Comparison of ENCODE assay signal across 20 cellular contexts in the genomic region with DNA sequence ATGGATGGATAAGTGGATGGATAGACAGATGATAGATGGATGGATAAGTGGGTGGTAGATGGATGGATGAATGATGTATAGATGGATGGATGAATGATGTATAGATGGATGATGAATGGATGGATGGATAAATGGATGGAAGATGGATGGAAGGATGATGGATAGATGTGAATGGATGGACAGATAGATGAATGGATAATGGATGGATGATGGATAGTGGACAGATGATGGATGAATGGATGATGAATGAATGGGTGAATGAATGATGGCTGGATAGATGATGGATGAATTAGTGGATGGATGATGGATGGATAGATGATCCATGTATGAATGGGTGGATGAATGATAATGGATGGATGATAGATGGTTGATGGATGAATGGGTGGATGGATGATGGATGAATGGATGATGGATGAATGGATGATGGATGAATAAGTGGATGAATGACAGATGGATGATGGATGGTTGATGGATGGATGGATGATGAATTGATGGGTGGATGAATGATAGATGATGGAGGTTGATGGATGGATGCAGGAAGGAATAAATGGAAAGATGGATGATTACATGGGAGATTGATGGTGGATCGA.
DNase-seq lines count a peak whose midpoint lies in the region; ATAC-seq, FAIRE-seq and TF ChIP-seq lines count a peak whose summit lies in the region.
"Had no signal": no experiment of that assay in that cellular context is flagged by ENCODE, and none has a peak within 500 bp of the region (broad histone marks: within the 10 kb centered on the region; RNA-seq: fewer than 3 reads in every experiment).

No MANE protein-coding gene starts in this region.

- H3K79me2 ChIP-seq in H1 (ENCODE audit: control insufficient read depth in 1 of 2, insufficient read depth in 2 of 2, low read length in 2 of 2), result no peaks in the 10 kb centered on the region
- H3K79me2 ChIP-seq in trophoblast cell (ENCODE audit: control insufficient read depth, insufficient read depth, low read length, poor library complexity), result no peaks in the 10 kb centered on the region

- no peak overlapping the region for H3K4me3 Mint-ChIP-seq in activated CD4-positive, alpha-beta T cell treated with anti-CD3 and anti-CD28 coated beads, Interleukin-2, amount 10 ng/mL, durations not matched to agents 24 days and 14 days
- H3K4me3 Mint-ChIP-seq in activated CD8-positive, alpha-beta memory T cell treated with anti-CD3 and anti-CD28 coated beads, Interleukin-2, amount 10 ng/mL, durations not matched to agents 7 days and 5 days, result no peak overlapping the region
- H3K4me3 Mint-ChIP-seq: CD4-positive, CD25-positive, alpha-beta regulatory T cell; CD8-positive, alpha-beta memory T cell; HFFc6 had no signal

- WGBS in H1 (ENCODE audit: extremely low coverage in 1 of 2, insufficient coverage in 1 of 2, insufficient read length in 1 of 2, insufficient replicate concordance in 2 of 2, low coverage in 1 of 2, low lambda C conversion rate in 2 of 2, missing lambda C conversion rate in 1 of 2), 2 experiments, result 95 to 100% methylated on average over 1 of the region's 1 CpG
- 100% methylated on average over 1 of the region's 1 CpG for WGBS in trophoblast cell (ENCODE audit: extremely low coverage, insufficient coverage, insufficient read length)

- H3K14ac ChIP-seq in H1 (ENCODE audit: insufficient read length), result no peak overlapping the region
- H3K14ac ChIP-seq in trophoblast cell (ENCODE audit: low read length), result no peak overlapping the region

- H2BK5ac ChIP-seq in H1 (ENCODE audit: low read depth, low read length), result no peak overlapping the region
- no peak overlapping the region for H2BK5ac ChIP-seq in trophoblast cell (ENCODE audit: low read depth, low read length, poor library complexity)

- no peak overlapping the region for H3K27ac Mint-ChIP-seq in activated CD4-positive, alpha-beta T cell treated with anti-CD3 and anti-CD28 coated beads, Interleukin-2, amount 10 ng/mL, durations not matched to agents 24 days and 14 days
- no peak overlapping the region for H3K27ac Mint-ChIP-seq in activated CD8-positive, alpha-beta memory T cell treated with anti-CD3 and anti-CD28 coated beads, Interleukin-2, amount 10 ng/mL, durations not matched to agents 7 days and 5 days
- H3K27ac Mint-ChIP-seq: CD4-positive, CD25-positive, alpha-beta regulatory T cell; CD8-positive, alpha-beta memory T cell; HFFc6 had no signal

- POLR2A ChIA-PET in H1 (lab: Charles Lee; ENCODE audit: partially characterized antibody), result no interaction called here

- no peak for DNase-seq in HTR-8/SVneo (ENCODE audit: insufficient read length, low spot score)
- no peak for DNase-seq in ascending aorta (ENCODE audit: low spot score in 2 of 2)
- DNase-seq in H1 (ENCODE audit: low read depth in 1 of 2, low spot score in 2 of 2), result no peak
- DNase-seq in activated CD4-positive, alpha-beta T cell treated with anti-CD3 and anti-CD28 coated beads, Interleukin-2, amount 10 ng/mL, durations not matched to agents 24 days and 14 days, result no peak
- DNase-seq in activated CD8-positive, alpha-beta memory T cell treated with anti-CD3 and anti-CD28 coated beads, Interleukin-2, amount 10 ng/mL, durations not matched to agents 7 days and 5 days, result no peak
- DNase-seq in trophoblast cell, result no peak
- DNase-seq in T-helper 9 cell, result no peak
- DNase-seq: ACHN; BE2C; C1 segment of cervical spinal cord; Caco-2; CD4-positive, CD25-positive, alpha-beta regulatory T cell; CD8-positive, alpha-beta memory T cell; DMS153; DMS79; GF-D8; GOT3; HFFc6 had no signal

- H4K8ac ChIP-seq in H1 (ENCODE audit: extremely low read depth, insufficient read depth, low read length) (no peak overlapping the region), trophoblast cell (ENCODE audit: low read depth, low read length) (no peak overlapping the region)

- H3K79me1 ChIP-seq in H1 (ENCODE audit: low read depth, low read length), result no peaks in the 10 kb centered on the region
- no peaks in the 10 kb centered on the region for H3K79me1 ChIP-seq in trophoblast cell (ENCODE audit: low read length)

- TF ChIP-seq EP300 in H1 (IDR thresholded peaks at IDR 0.05; ENCODE audit: borderline replicate concordance in 1 of 2, low read depth in 2 of 2, low read length in 2 of 2), result no peak

- H4K91ac ChIP-seq in H1 (replicated peaks; ENCODE audit: insufficient read length, low read length) (no peak overlapping the region), trophoblast cell (ENCODE audit: low read depth, low read length) (no peak overlapping the region)

- TF ChIP-seq CTCF in ascending aorta (IDR thresholded peaks at IDR 0.05) (no peak), H1 (IDR thresholded peaks at IDR 0.05; ENCODE audit: control extremely low read depth in 1 of 3, insufficient read depth in 1 of 3, low read depth in 1 of 3, low read length in 3 of 3) (no peak)

- peak overlapping the region; percentile 97 for H3K56ac ChIP-seq in H1 (replicated peaks; ENCODE audit: insufficient read length, low read depth, low read length)

- H3K4me1 ChIP-seq in ascending aorta (peaks cover 22 to 71% of the 10 kb centered on the region in 2 donors), H1 (replicated peaks in 1 of 4; ENCODE audit: control insufficient read depth in 3 of 4, insufficient read depth in 4 of 4, low read length in 3 of 4) (no peaks in the 10 kb centered on the region; a peak in 1 of 7 replicates), trophoblast cell (ENCODE audit: control insufficient read depth in 1 of 2, insufficient read depth in 2 of 2, low read length in 2 of 2) (peaks cover 5 to 9% of the 10 kb centered on the region in 2 experiments)
- H3K4me1 ChIP-seq: BE2C, Caco-2, HAP-1 had no signal

- ATAC-seq in activated CD8-positive, alpha-beta memory T cell treated with anti-CD3 and anti-CD28 coated beads, Interleukin-2, amount 10 ng/mL, durations not matched to agents 7 days and 5 days, result no peak

- intact Hi-C loops in ascending aorta (cut with DNase I), result no loop called here
- intact Hi-C loops in activated CD4-positive, alpha-beta T cell treated with anti-CD3 and anti-CD28 coated beads, Interleukin-2, amount 10 ng/mL, durations not matched to agents 24 days and 14 days (cut with micrococcal nuclease), result no loop called here

- H2BK12ac ChIP-seq in H1 (ENCODE audit: low read depth, low read length) (no peak overlapping the region), trophoblast cell (ENCODE audit: low read length) (no peak overlapping the region)

- H3K27me3 ChIP-seq in ascending aorta, result no peaks in the 10 kb centered on the region
- no peaks in the 10 kb centered on the region for H3K27me3 ChIP-seq in H1 (replicated peaks in 1 of 4; ENCODE audit: control insufficient read depth in 3 of 4, extremely low read depth in 1 of 4, insufficient read depth in 3 of 4, low read length in 3 of 4)
- H3K27me3 ChIP-seq in trophoblast cell (ENCODE audit: insufficient read depth, low read length), result no peaks in the 10 kb centered on the region
- H3K27me3 ChIP-seq: BE2C had no signal

- H4K20me1 ChIP-seq in H1 (replicated peaks in 1 of 2; ENCODE audit: control insufficient read depth in 1 of 2, insufficient read depth in 2 of 2, low read length in 2 of 2), result no peaks in the 10 kb centered on the region

- peaks cover 9% of the 10 kb centered on the region; the same call in 1 of the 2 replicates for H3K23me2 ChIP-seq in H1 (ENCODE audit: low read depth, low read length)

- H4K12ac ChIP-seq in trophoblast cell (ENCODE audit: low read depth, low read length), result no peak overlapping the region

- H3K9me3 ChIP-seq in ascending aorta (no peaks in the 10 kb centered on the region), H1 (ENCODE audit: insufficient read depth in 2 of 2, low read depth in 1 of 2, low read length in 1 of 2) (no peaks in the 10 kb centered on the region), trophoblast cell (ENCODE audit: insufficient read depth, low read depth, low read length) (no peaks in the 10 kb centered on the region)
- H3K9me3 ChIP-seq: BE2C, Caco-2, HAP-1 had no signal

- H3K18ac ChIP-seq in H1 (ENCODE audit: extremely low read depth, low read length) (no peak overlapping the region), trophoblast cell (ENCODE audit: low read length) (no peak overlapping the region)

- no peak overlapping the region for H2BK15ac ChIP-seq in H1 (ENCODE audit: low read length)

- H2AK5ac ChIP-seq in H1 (ENCODE audit: low read depth, low read length), result no peak overlapping the region
- H2AK5ac ChIP-seq in trophoblast cell (ENCODE audit: low read length), result no peak overlapping the region

- H3K4ac ChIP-seq in H1 (replicated peaks; ENCODE audit: insufficient read length, low read depth, low read length), result no peak overlapping the region
- no peak overlapping the region for H3K4ac ChIP-seq in trophoblast cell (ENCODE audit: low read depth, low read length)

- peak; percentile 79 for FAIRE-seq in HTR-8/SVneo (lab: Jason Lieb, UNC)
- FAIRE-seq in H1 (lab: Jason Lieb, UNC), result no peak
- FAIRE-seq: A204.1 had no signal

- H2BK20ac ChIP-seq in H1 (ENCODE audit: low read length), result no peak overlapping the region

- H2BK120ac ChIP-seq in H1 (replicated peaks; ENCODE audit: low read depth, low read length), result no peak overlapping the region
- H2BK120ac ChIP-seq in trophoblast cell (ENCODE audit: insufficient read depth, low read length, poor library complexity), result no peak overlapping the region

- H3K4me1 Mint-ChIP-seq in activated CD4-positive, alpha-beta T cell treated with anti-CD3 and anti-CD28 coated beads, Interleukin-2, amount 10 ng/mL, durations not matched to agents 24 days and 14 days, result peaks cover 20% of the 10 kb centered on the region
- peaks cover 6% of the 10 kb centered on the region for H3K4me1 Mint-ChIP-seq in activated CD8-positive, alpha-beta memory T cell treated with anti-CD3 and anti-CD28 coated beads, Interleukin-2, amount 10 ng/mL, durations not matched to agents 7 days and 5 days
- H3K4me1 Mint-ChIP-seq: CD4-positive, CD25-positive, alpha-beta regulatory T cell; CD8-positive, alpha-beta memory T cell had no signal

- H3K27ac ChIP-seq in ascending aorta (peak overlapping the region; percentile 96), H1 (ENCODE audit: low read depth, low read length) (no peak overlapping the region), trophoblast cell (ENCODE audit: low read depth, low read length) (no peak overlapping the region)

- no peak for TF ChIP-seq RAD21 in H1 (IDR thresholded peaks at IDR 0.05 in 1 of 2, conservative IDR thresholded peaks at IDR 0.05 in 1 of 2; ENCODE audit: low read depth in 2 of 2, low read length in 2 of 2)

- H3K4me2 ChIP-seq in H1 (ENCODE audit: insufficient read depth in 1 of 2, low read depth in 2 of 2, low read length in 2 of 2) (no peak overlapping the region), trophoblast cell (ENCODE audit: low read length) (no peak overlapping the region)

- H3K9me3 Mint-ChIP-seq in activated CD4-positive, alpha-beta T cell treated with anti-CD3 and anti-CD28 coated beads, Interleukin-2, amount 10 ng/mL, durations not matched to agents 24 days and 14 days, result no peaks in the 10 kb centered on the region
- no peaks in the 10 kb centered on the region for H3K9me3 Mint-ChIP-seq in activated CD8-positive, alpha-beta memory T cell treated with anti-CD3 and anti-CD28 coated beads, Interleukin-2, amount 10 ng/mL, durations not matched to agents 7 days and 5 days (ENCODE audit: low read depth)
- H3K9me3 Mint-ChIP-seq: HFFc6 had no signal

- H3K23ac ChIP-seq in H1 (ENCODE audit: insufficient read length) (no peak overlapping the region), trophoblast cell (ENCODE audit: low read length) (no peak overlapping the region)

- CTCF ChIA-PET in H1 (lab: Charles Lee; ENCODE audit: partially characterized antibody), result interaction anchor here (0.7 to 1.3 kb wide), 2 partner anchors 22 to 56 kb away, joined by 4 to 8 read pairs; no protein-coding TSS in a partner anchor
- CTCF ChIA-PET in activated CD8-positive, alpha-beta memory T cell treated with anti-CD3 and anti-CD28 coated beads, Interleukin-2, amount 10 ng/mL, durations not matched to agents 7 days and 5 days (lab: Charles Lee), result no interaction called here

- H3K36me3 ChIP-seq in ascending aorta (peaks cover 16 to 26% of the 10 kb centered on the region in 2 donors), H1 (ENCODE audit: control insufficient read depth in 2 of 4, insufficient read depth in 4 of 4, low read length in 3 of 4) (no peaks in the 10 kb centered on the region), trophoblast cell (ENCODE audit: control insufficient read depth in 1 of 2, insufficient read depth in 2 of 2, low read length in 2 of 2) (no peaks in the 10 kb centered on the region)
- H3K36me3 ChIP-seq: BE2C, HAP-1 had no signal

- H3K4me3 ChIP-seq in ascending aorta (no peak overlapping the region), H1 (ENCODE audit: extremely low read depth in 1 of 4, insufficient read depth in 2 of 4, low read depth in 3 of 4, low read length in 4 of 4) (no peak overlapping the region), trophoblast cell (ENCODE audit: low read depth, low read length) (no peak overlapping the region)
- H3K4me3 ChIP-seq: HAP-1 had no signal

- no peaks in the 10 kb centered on the region for H3K36me3 Mint-ChIP-seq in activated CD4-positive, alpha-beta T cell treated with anti-CD3 and anti-CD28 coated beads, Interleukin-2, amount 10 ng/mL, durations not matched to agents 24 days and 14 days (ENCODE audit: low read depth)
- no peaks in the 10 kb centered on the region for H3K36me3 Mint-ChIP-seq in activated CD8-positive, alpha-beta memory T cell treated with anti-CD3 and anti-CD28 coated beads, Interleukin-2, amount 10 ng/mL, durations not matched to agents 7 days and 5 days
- H3K36me3 Mint-ChIP-seq: CD4-positive, CD25-positive, alpha-beta regulatory T cell; CD8-positive, alpha-beta memory T cell had no signal

- H3K9ac ChIP-seq in H1 (replicated peaks in 1 of 4; ENCODE audit: extremely low read depth in 1 of 4, low read depth in 3 of 4, low read length in 3 of 4) (no peak overlapping the region), trophoblast cell (ENCODE audit: low read length) (no peak overlapping the region)

- no peak for TF ChIP-seq POLR2A in H1 (IDR thresholded peaks at IDR 0.05; ENCODE audit: control extremely low read depth in 1 of 2, low read depth in 2 of 2, low read length in 2 of 2)

- no peaks in the 10 kb centered on the region for H3K27me3 Mint-ChIP-seq in activated CD4-positive, alpha-beta T cell treated with anti-CD3 and anti-CD28 coated beads, Interleukin-2, amount 10 ng/mL, durations not matched to agents 24 days and 14 days
- peaks cover 10% of the 10 kb centered on the region for H3K27me3 Mint-ChIP-seq in activated CD8-positive, alpha-beta memory T cell treated with anti-CD3 and anti-CD28 coated beads, Interleukin-2, amount 10 ng/mL, durations not matched to agents 7 days and 5 days

- H2AFZ ChIP-seq in H1 (ENCODE audit: low read length) (no peak overlapping the region), trophoblast cell (ENCODE audit: insufficient read depth, low read length, poor library complexity) (no peak overlapping the region)

- no peak overlapping the region for H4K5ac ChIP-seq in H1 (ENCODE audit: insufficient read length, low read depth, low read length)

Comparison
In these comparisons a context has a peak if more than half of its experiments do, and no peak if none do; other contexts are left out.
1. H3K27ac ChIP-seq: peak in ascending aorta (2 of 2); none in H1 (single experiment) and trophoblast cell (single experiment).